In genomic region chr18:79983253-79983652, GRCh38 we compare ENCODE assay signal across 14 cellular contexts. TPM values are rescaled to one million over a fixed set of nuclear protein-coding genes. Genes with fewer than 3 reads are reported as not detected.
DNase-seq lines count a peak whose midpoint lies in the region; ATAC-seq and TF ChIP-seq lines count a peak whose summit lies in the region.
"Had no signal": no experiment of that assay in that cellular context is flagged by ENCODE, and none has a peak within 500 bp of the region (broad histone marks: within the 10 kb centered on the region; RNA-seq: fewer than 3 reads in every experiment).

No MANE protein-coding gene starts in this region.

- peaks cover 87% of the 10 kb centered on the region for H4K20me1 ChIP-seq in osteoblast (ENCODE audit: insufficient read depth, low read length)

- ATAC-seq in activated CD8-positive, alpha-beta T cell treated with anti-CD3 and anti-CD28 coated beads, Interleukin-2, amount 10 ng/mL, durations not matched to agents 7 days and 5 days: no peak
- no peak for ATAC-seq in GM19324 (IDR thresholded peaks at IDR 0.05; ENCODE audit: low FRiP score, unreplicated experiment)
- no peak for ATAC-seq in GM21447 (IDR thresholded peaks at IDR 0.05; ENCODE audit: unreplicated experiment)

- peak overlapping the region in 4 of 7 donors; percentile 10 to 54 (median 42) for H3K4me3 Mint-ChIP-seq in CD8-positive, alpha-beta memory T cell
- H3K4me3 Mint-ChIP-seq in activated CD8-positive, alpha-beta T cell treated with anti-CD3 and anti-CD28 coated beads, Interleukin-2, amount 10 ng/mL, durations not matched to agents 7 days and 5 days: peak overlapping the region; percentile 22
- no peak overlapping the region for H3K4me3 Mint-ChIP-seq in glutamatergic neuron (ENCODE audit: unreplicated experiment)
- H3K4me3 Mint-ChIP-seq: activated T-helper 1 cell treated with anti-CD3 and anti-CD28 coated beads, Interleukin-12 subunit alpha, Interleukin-12 subunit beta, Interleukin-2, Interleukin-4 antibody, amounts not matched to agents 30 ng/mL and 10 ng/mL and 1 ng/mL, durations not matched to agents 14 hours and 24 hours and 36 hours had no signal

- peak overlapping the region in 7 of 8 donors; percentile 15 to 83 (median 50) for H3K27ac Mint-ChIP-seq in CD8-positive, alpha-beta memory T cell
- H3K27ac Mint-ChIP-seq in activated CD8-positive, alpha-beta T cell treated with anti-CD3 and anti-CD28 coated beads, Interleukin-2, amount 10 ng/mL, durations not matched to agents 7 days and 5 days: peak overlapping the region; percentile 46
- H3K27ac Mint-ChIP-seq in glutamatergic neuron (ENCODE audit: unreplicated experiment): no peak overlapping the region

- peaks cover 10% of the 10 kb centered on the region for H3K36me3 ChIP-seq in CD8-positive, alpha-beta memory T cell (ENCODE audit: insufficient read depth, low read length)
- H3K36me3 ChIP-seq in osteoblast (ENCODE audit: insufficient read depth, low read length): peaks cover 38% of the 10 kb centered on the region

- H3K9me3 ChIP-seq in CD8-positive, alpha-beta memory T cell (ENCODE audit: low read length): no peaks in the 10 kb centered on the region
- H3K9me3 ChIP-seq in osteoblast (ENCODE audit: low read depth, low read length): no peaks in the 10 kb centered on the region

- TF ChIP-seq CTCF in dorsolateral prefrontal cortex (IDR thresholded peaks at IDR 0.05 in 54 of 56, conservative IDR thresholded peaks at IDR 0.05 in 2 of 56; ENCODE audit: low read depth in 1 of 56, partially characterized antibody in 56 of 56): no peak
- TF ChIP-seq CTCF in osteoblast (IDR thresholded peaks at IDR 0.05; ENCODE audit: extremely low read depth, low read depth, low read length): no peak
- no peak for TF ChIP-seq CTCF in glutamatergic neuron (IDR thresholded peaks at IDR 0.05; ENCODE audit: partially characterized antibody, unreplicated experiment)

- POLR2A ChIA-PET in CD8-positive, alpha-beta memory T cell (lab: Charles Lee): no interaction called here
- POLR2A ChIA-PET in activated CD8-positive, alpha-beta T cell treated with anti-CD3 and anti-CD28 coated beads, Interleukin-2, amount 10 ng/mL, durations not matched to agents 7 days and 5 days (lab: Charles Lee): interaction anchor here (0.8 to 1.2 kb wide), 2 partner anchors 15 to 28 kb away, joined by 3 read pairs; no protein-coding TSS in a partner anchor

- H3K4me1 ChIP-seq in CD8-positive, alpha-beta memory T cell (ENCODE audit: insufficient read depth, low read length): peaks cover 51% of the 10 kb centered on the region
- peaks cover 18% of the 10 kb centered on the region for H3K4me1 ChIP-seq in osteoblast (ENCODE audit: insufficient read depth, low read length)

- H2AFZ ChIP-seq in osteoblast (ENCODE audit: low read length): no peak overlapping the region
- H2AFZ ChIP-seq: hepatocyte had no signal

- CTCF ChIA-PET in CD8-positive, alpha-beta memory T cell (lab: Charles Lee): interaction anchor here (3.7 kb wide), 1 partner anchor 19 kb away, joined by 13 read pairs; the partner anchor contains the start of gene HSBP1L1
- CTCF ChIA-PET in activated CD8-positive, alpha-beta T cell treated with anti-CD3 and anti-CD28 coated beads, Interleukin-2, amount 10 ng/mL, durations not matched to agents 7 days and 5 days (lab: Charles Lee): interaction anchor here (0.7 to 1.8 kb wide), 4 partner anchors 9 to 175 kb away, joined by 3 to 8 read pairs (median 4); partner anchors contain the start of gene RBFA

- H3K79me2 ChIP-seq in osteoblast (ENCODE audit: insufficient read depth, low read length): peaks cover 100% of the 10 kb centered on the region

- H3K4me2 ChIP-seq in osteoblast (ENCODE audit: insufficient read depth, low read length): no peak overlapping the region
- H3K4me2 ChIP-seq: hepatocyte had no signal

- peaks cover 0 to 50% (median 6%) of the 10 kb centered on the region in 3 donors for H3K36me3 Mint-ChIP-seq in CD8-positive, alpha-beta memory T cell
- peaks cover 57% of the 10 kb centered on the region for H3K36me3 Mint-ChIP-seq in activated CD8-positive, alpha-beta T cell treated with anti-CD3 and anti-CD28 coated beads, Interleukin-2, amount 10 ng/mL, durations not matched to agents 7 days and 5 days (ENCODE audit: low read depth)
- peaks cover 5% of the 10 kb centered on the region for H3K36me3 Mint-ChIP-seq in glutamatergic neuron (ENCODE audit: unreplicated experiment)

- no peak overlapping the region for H3K27ac ChIP-seq in CD8-positive, alpha-beta memory T cell (ENCODE audit: low read depth, low read length)
- H3K27ac ChIP-seq in dorsolateral prefrontal cortex: peak overlapping the region in 54 of 59 donors; percentile 24 to 93 (median 70)
- H3K27ac ChIP-seq in osteoblast (ENCODE audit: low read depth, low read length): peak overlapping the region; percentile 28
- H3K27ac ChIP-seq: hepatocyte had no signal

- no peak for DNase-seq in CD8-positive, alpha-beta memory T cell
- no peak for DNase-seq in activated CD8-positive, alpha-beta T cell treated with anti-CD3 and anti-CD28 coated beads, Interleukin-2, amount 10 ng/mL, durations not matched to agents 7 days and 5 days
- DNase-seq in dorsolateral prefrontal cortex (no peak), osteoblast (ENCODE audit: insufficient read length, low spot score, missing footprints) (no peak), glutamatergic neuron (no peak)
- DNase-seq: activated CD4-positive, CD25-positive, alpha-beta regulatory T cell treated with anti-CD3 and anti-CD28 coated beads, Interleukin-2, amount 50 U/mL, for 72 hours; NCI-H1694; NCI-H446; SHP77 treated with DMSO at 0.1 percent for 48 hours had no signal

- no peaks in the 10 kb centered on the region for H3K27me3 ChIP-seq in CD8-positive, alpha-beta memory T cell (ENCODE audit: insufficient read depth, low read length, poor library complexity, severe bottlenecking)
- H3K27me3 ChIP-seq in dorsolateral prefrontal cortex (no peaks in the 10 kb centered on the region), osteoblast (ENCODE audit: insufficient read depth, low read length) (no peaks in the 10 kb centered on the region)
- H3K27me3 ChIP-seq: hepatocyte had no signal

- H3K4me1 Mint-ChIP-seq in CD8-positive, alpha-beta memory T cell: peaks cover 68 to 86% (median 78%) of the 10 kb centered on the region in 3 donors
- H3K4me1 Mint-ChIP-seq in activated CD8-positive, alpha-beta T cell treated with anti-CD3 and anti-CD28 coated beads, Interleukin-2, amount 10 ng/mL, durations not matched to agents 7 days and 5 days (ENCODE audit: low read depth): peaks cover 71% of the 10 kb centered on the region
- peaks cover 18% of the 10 kb centered on the region for H3K4me1 Mint-ChIP-seq in glutamatergic neuron (ENCODE audit: low read depth, unreplicated experiment)

- no peaks in the 10 kb centered on the region for H3K9me3 Mint-ChIP-seq in CD8-positive, alpha-beta memory T cell
- no peaks in the 10 kb centered on the region for H3K9me3 Mint-ChIP-seq in activated CD8-positive, alpha-beta T cell treated with anti-CD3 and anti-CD28 coated beads, Interleukin-2, amount 10 ng/mL, durations not matched to agents 7 days and 5 days (ENCODE audit: insufficient read depth)
- H3K9me3 Mint-ChIP-seq in glutamatergic neuron (ENCODE audit: unreplicated experiment): peaks cover 3% of the 10 kb centered on the region
- H3K9me3 Mint-ChIP-seq: activated T-helper 1 cell treated with anti-CD3 and anti-CD28 coated beads, Interleukin-12 subunit alpha, Interleukin-12 subunit beta, Interleukin-2, Interleukin-4 antibody, amounts not matched to agents 30 ng/mL and 10 ng/mL and 1 ng/mL, durations not matched to agents 14 hours and 24 hours and 36 hours had no signal

- intact Hi-C loops in dorsolateral prefrontal cortex (cut with DNase I): loop anchor here in 1 of 2 donors (10.0 kb wide), 1 partner anchor 598 kb away; no protein-coding TSS in a partner anchor

- H3K27me3 Mint-ChIP-seq in CD8-positive, alpha-beta memory T cell: no peaks in the 10 kb centered on the region
- no peaks in the 10 kb centered on the region for H3K27me3 Mint-ChIP-seq in activated CD8-positive, alpha-beta T cell treated with anti-CD3 and anti-CD28 coated beads, Interleukin-2, amount 10 ng/mL, durations not matched to agents 7 days and 5 days (ENCODE audit: low read depth)
- no peaks in the 10 kb centered on the region for H3K27me3 Mint-ChIP-seq in glutamatergic neuron (ENCODE audit: unreplicated experiment)

- H3K4me3 ChIP-seq in CD8-positive, alpha-beta memory T cell (ENCODE audit: low read length): no peak overlapping the region
- H3K4me3 ChIP-seq in dorsolateral prefrontal cortex (peak overlapping the region in 1 of 59 donors; percentile 24), osteoblast (ENCODE audit: insufficient read depth, low read length) (no peak overlapping the region)
- H3K4me3 ChIP-seq: hepatocyte had no signal

RNA-seq across cellular contexts. Expression of gene TXNL4A, which starts 5.1 kb away (rescaled TPM):
- total RNA-seq in CD8-positive, alpha-beta memory T cell: 100 to 1,000 TPM; 198 to 202 TPM
- polyA plus RNA-seq in CD8-positive, alpha-beta memory T cell: 260 TPM
- 100 to 1,000 TPM; 132 to 136 TPM for total RNA-seq in activated CD8-positive, alpha-beta T cell treated with anti-CD3 and anti-CD28 coated beads, Interleukin-2, amount 10 ng/mL, durations not matched to agents 7 days and 5 days
- total RNA-seq in dorsolateral prefrontal cortex (100 to 1,000 TPM in 43 of 120 experiments, 10 to 100 TPM in 77; 68.3 to 133 (median 95.2) TPM), osteoblast (53.6 and 54.6 TPM in 2 replicates), glutamatergic neuron (ENCODE audit: unreplicated experiment) (104 TPM)

RNA-seq across cellular contexts. Expression of gene HSBP1L1, which starts 18.8 kb away (rescaled TPM):
- 1 to 10 TPM; 3.3 to 4.2 TPM for total RNA-seq in CD8-positive, alpha-beta memory T cell
- polyA plus RNA-seq in CD8-positive, alpha-beta memory T cell: 17.2 TPM
- 1 to 10 TPM in 1 of 2 experiments, under 1 TPM in 1; 0.50 to 1.5 TPM for total RNA-seq in activated CD8-positive, alpha-beta T cell treated with anti-CD3 and anti-CD28 coated beads, Interleukin-2, amount 10 ng/mL, durations not matched to agents 7 days and 5 days
- total RNA-seq in dorsolateral prefrontal cortex: 10 to 100 TPM in 105 of 120 experiments, 1 to 10 TPM in 15; 5.7 to 22.6 (median 13.2) TPM
- total RNA-seq in osteoblast: 9.4 and 11.2 TPM in 2 replicates
- total RNA-seq in glutamatergic neuron (ENCODE audit: unreplicated experiment): not detected
- total RNA-seq: LHCN-M2 had no signal

RNA-seq across cellular contexts. Expression of gene SLC66A2, which starts 31.8 kb away (rescaled TPM):
- 10 to 100 TPM; 29.9 to 31.7 TPM for total RNA-seq in CD8-positive, alpha-beta memory T cell
- 18.3 TPM for polyA plus RNA-seq in CD8-positive, alpha-beta memory T cell
- 10 to 100 TPM; 21.6 to 23.2 TPM for total RNA-seq in activated CD8-positive, alpha-beta T cell treated with anti-CD3 and anti-CD28 coated beads, Interleukin-2, amount 10 ng/mL, durations not matched to agents 7 days and 5 days
- total RNA-seq in dorsolateral prefrontal cortex (100 to 1,000 TPM in 40 of 120 experiments, 10 to 100 TPM in 80; 48.9 to 138 (median 96.6) TPM), osteoblast (31.8 and 35.8 TPM in 2 replicates), glutamatergic neuron (ENCODE audit: unreplicated experiment) (56.6 TPM)

RNA-seq across cellular contexts. Expression of gene RBFA, which starts 51.0 kb away (rescaled TPM):
- total RNA-seq in CD8-positive, alpha-beta memory T cell: 10 to 100 TPM; 39.7 to 40.6 TPM
- 10.0 TPM for polyA plus RNA-seq in CD8-positive, alpha-beta memory T cell
- total RNA-seq in activated CD8-positive, alpha-beta T cell treated with anti-CD3 and anti-CD28 coated beads, Interleukin-2, amount 10 ng/mL, durations not matched to agents 7 days and 5 days: 10 to 100 TPM; 25.2 to 26.2 TPM
- total RNA-seq in dorsolateral prefrontal cortex (10 to 100 TPM; 15.2 to 39.7 (median 28.1) TPM), osteoblast (28.9 and 29.0 TPM in 2 replicates), glutamatergic neuron (ENCODE audit: unreplicated experiment) (94.6 TPM)
